In the genomic region with DNA sequence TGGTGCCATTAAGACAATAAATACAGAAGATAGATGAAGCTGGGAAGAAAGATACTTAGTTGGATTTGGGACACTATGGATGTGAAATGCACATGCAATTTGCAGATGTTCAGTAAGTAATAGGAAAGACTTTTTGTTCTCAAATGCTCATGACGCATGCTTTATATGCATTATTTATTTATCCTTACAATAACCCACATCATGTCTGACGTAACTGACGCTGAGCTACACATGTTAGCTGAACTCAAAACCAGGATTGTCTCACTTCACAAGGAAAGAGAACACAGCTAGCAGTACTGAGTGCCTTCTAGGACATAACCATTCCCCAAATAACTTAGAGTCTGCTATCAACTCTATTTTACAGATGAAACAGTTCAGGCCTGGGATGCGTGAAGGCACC, we compare ENCODE assay signal across 6 cellular contexts.
"Had no signal": no experiment of that assay in that cellular context is flagged by ENCODE, and none has a peak within 500 bp of the region (broad histone marks: within the 10 kb centered on the region; RNA-seq: fewer than 3 reads in every experiment).

No MANE protein-coding gene starts in this region.

- H3K27ac ChIP-seq: KMS-11 had no signal

- H3K36me3 Mint-ChIP-seq: IgD-negative memory B cell had no signal

- H3K4me3 Mint-ChIP-seq: GM23338, H9, IgD-negative memory B cell had no signal

- H3K27ac Mint-ChIP-seq: GM23338, H9, IgD-negative memory B cell had no signal

- DNase-seq: H9, HCEC 1CT, KBM-7 had no signal

- H3K4me3 ChIP-seq: GM23338 had no signal

- ATAC-seq: GM23338 had no signal
